In genomic region chr9:94166237-94167054, GRCh38 we compare ENCODE assay signal across 9 cellular contexts.
A peak's percentile ranks its signal among the peaks of the same experiment; 100 is the strongest.
DNase-seq lines count a peak whose midpoint lies in the region; ATAC-seq, FAIRE-seq and TF ChIP-seq lines count a peak whose summit lies in the region.
"Had no signal": no experiment of that assay in that cellular context is flagged by ENCODE, and none has a peak within 500 bp of the region (broad histone marks: within the 10 kb centered on the region; RNA-seq: fewer than 3 reads in every experiment).

No MANE protein-coding gene starts in this region.

- peak overlapping the region; percentile 96 for H3K9ac ChIP-seq in keratinocyte (ENCODE audit: control insufficient read depth, extremely low read depth, insufficient read depth, low read length)

- TF ChIP-seq CTCF in keratinocyte (optimal IDR thresholded peaks at IDR 0.05 in 1 of 3, IDR thresholded peaks at IDR 0.05 in 1 of 3, conservative IDR thresholded peaks at IDR 0.05 in 1 of 3; ENCODE audit: extremely low read depth in 1 of 3, insufficient read depth in 2 of 3, low read length in 3 of 3), result no peak

- H3K4me2 ChIP-seq in keratinocyte (ENCODE audit: control insufficient read depth, extremely low read depth, insufficient read depth, low read depth, low read length), result no peak overlapping the region

- no peaks in the 10 kb centered on the region for H3K27me3 ChIP-seq in keratinocyte (ENCODE audit: control insufficient read depth, extremely low read depth, insufficient read depth, low read length)

- peaks cover 2 to 5% of the 10 kb centered on the region in 2 experiments for H3K36me3 ChIP-seq in keratinocyte (ENCODE audit: control insufficient read depth in 2 of 2, extremely low read depth in 1 of 2, insufficient read depth in 2 of 2, low read length in 2 of 2)

- peaks cover 22% of the 10 kb centered on the region for H4K20me1 ChIP-seq in keratinocyte (ENCODE audit: control insufficient read depth, extremely low read depth, insufficient read depth, low read length)

- peak; percentile 58 for ATAC-seq in GM19035 (IDR thresholded peaks at IDR 0.05; ENCODE audit: unreplicated experiment)
- ATAC-seq in HG03342 (IDR thresholded peaks at IDR 0.05; ENCODE audit: unreplicated experiment), result peak; percentile 55
- peak; percentile 53 to 64 for ATAC-seq in activated CD4-positive, CD25-positive, alpha-beta regulatory T cell treated with anti-CD3 and anti-CD28 coated beads, Interleukin-2, amount 50 U/mL, for 24 hours

- H3K9me1 ChIP-seq in keratinocyte (ENCODE audit: control insufficient read depth, extremely low read depth, insufficient read depth, low read length), result no peaks in the 10 kb centered on the region

- H2AFZ ChIP-seq in keratinocyte (ENCODE audit: control insufficient read depth, low read length), result peak overlapping the region; percentile 16

- H3K27ac ChIP-seq in keratinocyte (ENCODE audit: control insufficient read depth, insufficient read depth, low read length), result peak overlapping the region; percentile 89

- H3K4me3 ChIP-seq in keratinocyte (ENCODE audit: control insufficient read depth in 2 of 3, extremely low read depth in 1 of 3, insufficient read depth in 2 of 3, low read depth in 1 of 3, low read length in 3 of 3), result peak overlapping the region; percentile 73 to 96 (median 96)

- H3K9me3 ChIP-seq in keratinocyte (ENCODE audit: control insufficient read depth, low read depth, low read length), result no peaks in the 10 kb centered on the region

- dilution Hi-C loops in keratinocyte (cut with MboI; ENCODE audit: extremely low pct_ligation_motif_present, low sequenced_read_pairs), result no loop called here

- peaks cover 21% of the 10 kb centered on the region for H3K4me1 ChIP-seq in keratinocyte (ENCODE audit: control insufficient read depth, extremely low read depth, insufficient read depth, low read length)

- peaks cover 47% of the 10 kb centered on the region for H3K79me2 ChIP-seq in keratinocyte (ENCODE audit: control insufficient read depth, insufficient read depth, low read length)

- no peak for FAIRE-seq in keratinocyte (lab: Jason Lieb, UNC)
- FAIRE-seq: colon had no signal

- DNase-seq in AG20443 (ENCODE audit: low spot score) (peak; percentile 96), NCI-H345 treated with DMSO at 0.1 percent for 48 hours (lab: John Stamatoyannopoulos, UW; ENCODE audit: unreplicated experiment) (peak; percentile 93), cerebellar cortex (ENCODE audit: low spot score) (peak; percentile 99), keratinocyte (ENCODE audit: low read depth, low spot score) (peak; percentile 86)
- DNase-seq in stimulated activated CD4-positive, alpha-beta T cell treated with anti-CD3 and anti-CD28 coated beads, Interleukin-12 subunit alpha, Interleukin-12 subunit beta, amount 100 ng/mL, for 48 hours (ENCODE audit: low read depth in 2 of 3, low spot score in 1 of 3), result peak; percentile 91 to 94 (median 94)

Comparison
In these comparisons a context has a peak if more than half of its experiments do, and no peak if none do; other contexts are left out.
1. Peak in every context shown above with its lines: DNase-seq, ATAC-seq, H3K4me3 ChIP-seq and H3K27ac ChIP-seq.